In genomic region chr12:51846911-51847829, GRCh38 we compare ENCODE assay signal across 8 cellular contexts. TPM values are rescaled to one million over a fixed set of nuclear protein-coding genes. Genes with fewer than 3 reads are reported as not detected.
DNase-seq lines count a peak whose midpoint lies in the region; ATAC-seq and TF ChIP-seq lines count a peak whose summit lies in the region.

No MANE protein-coding gene starts in this region.

- in situ Hi-C loops in Panc1 (cut with HindIII; ENCODE audit: low pct_unique_long_range_greater_than_20kb, low sequenced_read_pairs), result no loop called here

- TF ChIP-seq CTCF in CD4-positive, alpha-beta T cell (IDR thresholded peaks at IDR 0.05), result no peak
- TF ChIP-seq CTCF in Panc1 (IDR thresholded peaks at IDR 0.05) (no peak), kidney epithelial cell (IDR thresholded peaks at IDR 0.05; ENCODE audit: insufficient read depth, low read length, poor library complexity, severe bottlenecking) (no peak)

- ATAC-seq in CD4-positive, alpha-beta T cell (ENCODE audit: poor library complexity), result peak; percentile 46
- ATAC-seq in Panc1, result peak; percentile 66
- no peak for ATAC-seq in HG03025 (IDR thresholded peaks at IDR 0.05; ENCODE audit: low FRiP score, unreplicated experiment)

- H3K27me3 ChIP-seq in CD4-positive, alpha-beta T cell (ENCODE audit: control insufficient read depth, insufficient read depth, low read length), result peaks cover 50% of the 10 kb centered on the region
- H3K27me3 ChIP-seq in Panc1 (ENCODE audit: control insufficient read depth, insufficient read depth, low read length), result peaks cover 3% of the 10 kb centered on the region; the same call in 1 of the 2 replicates
- no peaks in the 10 kb centered on the region for H3K27me3 ChIP-seq in kidney epithelial cell (ENCODE audit: control insufficient read depth, insufficient read depth, low read length)

- peaks cover 3% of the 10 kb centered on the region for H3K4me1 ChIP-seq in Panc1 (ENCODE audit: control insufficient read depth, insufficient read depth, low read length)

- peaks cover 31% of the 10 kb centered on the region for H3K4me1 Mint-ChIP-seq in CD4-positive, alpha-beta T cell (ENCODE audit: low read depth)

- H3K27ac Mint-ChIP-seq in CD4-positive, alpha-beta T cell, result no peak overlapping the region

- no peaks in the 10 kb centered on the region for H3K36me3 Mint-ChIP-seq in CD4-positive, alpha-beta T cell (ENCODE audit: low read depth)

- H3K9me3 Mint-ChIP-seq in CD4-positive, alpha-beta T cell, result no peaks in the 10 kb centered on the region

- H3K4me3 ChIP-seq in Panc1 (ENCODE audit: low read depth in 2 of 2, low read length in 2 of 2), result peak overlapping the region; percentile 40 to 48
- peak overlapping the region; percentile 67 for H3K4me3 ChIP-seq in kidney epithelial cell (ENCODE audit: low read depth, low read length)

- no peaks in the 10 kb centered on the region for H3K36me3 ChIP-seq in Panc1 (ENCODE audit: control insufficient read depth, insufficient read depth, low read length)
- H3K36me3 ChIP-seq in kidney epithelial cell (ENCODE audit: control insufficient read depth, insufficient read depth, low read length), result no peaks in the 10 kb centered on the region

- BruUV-seq in Panc1 (replicated peaks; lab: Mats Ljungman, UMichigan), result no TSS peak

- POLR2A ChIA-PET in CD4-positive, alpha-beta T cell (lab: Charles Lee), result no interaction called here
- POLR2A ChIA-PET in Panc1 (lab: Charles Lee), result no interaction called here

- no peaks in the 10 kb centered on the region for H3K9me3 ChIP-seq in CD4-positive, alpha-beta T cell (ENCODE audit: control insufficient read depth, low read length)
- H3K9me3 ChIP-seq in Panc1 (ENCODE audit: control insufficient read depth, insufficient read depth, low read depth, low read length), result no peaks in the 10 kb centered on the region

- peaks cover 59% of the 10 kb centered on the region for H3K27me3 Mint-ChIP-seq in CD4-positive, alpha-beta T cell

- H3K4me3 Mint-ChIP-seq in CD4-positive, alpha-beta T cell, result peak overlapping the region; percentile 86

- intact Hi-C loops in CD4-positive, alpha-beta T cell (cut with DNase I, micrococcal nuclease), result no loop called here
- intact Hi-C loops in Panc1 (cut with micrococcal nuclease; ENCODE audit: unreplicated experiment), result no loop called here

- peak in 7 of 10 experiments; percentile 15 to 56 (median 31) for DNase-seq in CD4-positive, alpha-beta T cell
- DNase-seq in Panc1 (ENCODE audit: low read depth, low spot score), result no peak
- DNase-seq in astrocyte of the hippocampus (ENCODE audit: low read depth, low spot score), result peak; percentile 78
- no peak for DNase-seq in kidney epithelial cell (ENCODE audit: low read depth)
- DNase-seq in stimulated activated CD4-positive, alpha-beta T cell treated with anti-CD3 and anti-CD28 coated beads, Interleukin-2, amount 100 ng/mL, for 48 hours, result peak; percentile 33 to 41
- DNase-seq in GM19240 (ENCODE audit: insufficient read length, low spot score), result no peak
- DNase-seq in NCI-H510A treated with DMSO at 0.1 percent for 48 hours (lab: John Stamatoyannopoulos, UW), result no peak

- CTCF ChIA-PET in CD4-positive, alpha-beta T cell (lab: Charles Lee), result no interaction called here
- CTCF ChIA-PET in Panc1 (lab: Charles Lee), result no interaction called here

- no peak overlapping the region for H3K27ac ChIP-seq in CD4-positive, alpha-beta T cell (ENCODE audit: low read depth, low read length)
- no peak overlapping the region for H3K27ac ChIP-seq in Panc1 (ENCODE audit: low read length)

RNA-seq across cellular contexts. Expression of gene FIGNL2, which starts 1.3 kb away (rescaled TPM):
- total RNA-seq in CD4-positive, alpha-beta T cell, result 1 to 10 TPM; 1.2 to 1.3 TPM
- 0.23 TPM for total RNA-seq in Panc1 (2021; ENCODE audit: unreplicated experiment)
- 0.11 TPM for polyA plus RNA-seq in Panc1 (2012; ENCODE audit: insufficient read length)
- total RNA-seq in kidney epithelial cell, result 2.1 and 2.6 TPM in 2 replicates

RNA-seq across cellular contexts. Expression of gene ANKRD33, which starts 40.7 kb away (rescaled TPM):
- not detected for total RNA-seq in CD4-positive, alpha-beta T cell
- total RNA-seq in Panc1 (2021; ENCODE audit: unreplicated experiment) (0.21 TPM), kidney epithelial cell (not detected in 2 replicates)
- polyA plus RNA-seq in Panc1 (2012; ENCODE audit: insufficient read length), result not detected

Comparison
In these comparisons a context has a peak if more than half of its experiments do, and no peak if none do; other contexts are left out.
1. DNase-seq: peak in CD4-positive, alpha-beta T cell (7 of 10), astrocyte of the hippocampus (single experiment) and stimulated activated CD4-positive, alpha-beta T cell treated with anti-CD3 and anti-CD28 coated beads, Interleukin-2, amount 100 ng/mL, for 48 hours (2 of 2); none in Panc1 (single experiment), kidney epithelial cell (single experiment), GM19240 (single experiment) and NCI-H510A treated with DMSO at 0.1 percent for 48 hours (single experiment).